Comparison of ENCODE assay signal across 6 cellular contexts in genomic region chr2:186299610-186300009, GRCh38.
"Had no signal": no experiment of that assay in that cellular context is flagged by ENCODE, and none has a peak within 500 bp of the region (broad histone marks: within the 10 kb centered on the region; RNA-seq: fewer than 3 reads in every experiment).

No MANE protein-coding gene starts in this region.

- ATAC-seq: GM23338 had no signal

- FAIRE-seq: H1, H54, HTR-8/SVneo had no signal

- DNase-seq: H9, HCEC 1CT had no signal

- H3K4me3 ChIP-seq: GM23338 had no signal
